8 cellular contexts compared by ENCODE assay signal in the genomic region with DNA sequence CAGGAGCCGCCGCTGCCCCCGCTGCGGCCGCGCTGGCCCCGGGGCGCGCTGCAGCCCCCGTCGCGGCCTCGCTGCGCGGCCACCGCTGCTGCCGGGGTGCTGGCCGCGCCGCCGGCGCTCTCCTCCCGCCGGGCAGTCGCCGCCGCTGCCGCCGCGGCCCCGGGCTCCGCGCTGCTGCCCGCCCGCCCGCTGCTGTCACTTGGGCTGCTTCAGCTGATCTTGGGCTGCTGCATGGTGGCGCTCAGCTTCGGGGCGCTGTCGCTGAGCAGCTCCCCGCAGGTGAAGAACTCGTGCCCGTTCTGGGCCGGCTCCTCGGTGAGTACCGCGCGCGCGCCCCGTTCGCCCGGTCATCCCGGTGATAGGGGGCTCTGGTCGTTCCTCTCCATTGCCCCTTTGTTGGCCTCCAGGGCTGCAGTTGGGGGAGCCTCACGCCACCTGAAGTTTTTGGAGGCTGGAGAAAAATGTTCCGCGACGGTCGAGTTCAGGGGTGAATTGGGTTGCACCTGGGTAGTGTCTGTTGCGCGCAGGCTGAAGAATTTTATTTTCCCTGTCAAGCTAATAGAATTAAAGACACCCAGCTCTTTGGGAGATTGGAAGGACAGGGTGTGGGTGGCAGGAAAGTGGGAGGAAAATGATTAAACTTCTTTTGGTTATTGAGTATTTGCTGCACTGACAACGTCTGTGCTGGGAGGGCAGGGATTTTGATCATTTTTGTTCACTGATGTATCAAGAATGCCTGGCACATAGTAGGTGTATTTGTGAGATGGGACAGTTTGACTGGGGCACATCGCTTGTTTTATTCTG. TPM values are rescaled to one million over a fixed set of nuclear protein-coding genes. Genes with fewer than 3 reads are reported as not detected.
DNase-seq lines count a peak whose midpoint lies in the region; ATAC-seq, FAIRE-seq and TF ChIP-seq lines count a peak whose summit lies in the region.

No MANE protein-coding gene starts in this region.

- H3K27me3 ChIP-seq in H1 (replicated peaks in 1 of 4; ENCODE audit: control insufficient read depth in 3 of 4, extremely low read depth in 1 of 4, insufficient read depth in 3 of 4, low read length in 3 of 4) (peaks cover 0 to 17% (median 6%) of the 10 kb centered on the region in 4 experiments; a peak in 5 of 7 replicates), mucosa of stomach (ENCODE audit: control insufficient read depth, insufficient read depth, low read length) (peaks cover 9% of the 10 kb centered on the region)

- H4K20me1 ChIP-seq in H1 (replicated peaks in 1 of 2; ENCODE audit: control insufficient read depth in 1 of 2, insufficient read depth in 2 of 2, low read length in 2 of 2): no peaks in the 10 kb centered on the region

- no peak for TF ChIP-seq CTCF in AG09309 (IDR thresholded peaks at IDR 0.05; ENCODE audit: control insufficient read depth, insufficient read depth, low read depth, low read length, missing control alignments)
- TF ChIP-seq CTCF in H1 (IDR thresholded peaks at IDR 0.05; ENCODE audit: control extremely low read depth in 1 of 3, insufficient read depth in 1 of 3, low read depth in 1 of 3, low read length in 3 of 3): no peak

- H3K14ac ChIP-seq in H1 (ENCODE audit: insufficient read length): no peak overlapping the region

- no peak overlapping the region for H4K8ac ChIP-seq in H1 (ENCODE audit: extremely low read depth, insufficient read depth, low read length)

- H2BK5ac ChIP-seq in H1 (ENCODE audit: low read depth, low read length): no peak overlapping the region

- no peak overlapping the region for H3K4ac ChIP-seq in H1 (replicated peaks; ENCODE audit: insufficient read length, low read depth, low read length)

- TF ChIP-seq POLR2A in H1 (IDR thresholded peaks at IDR 0.05; ENCODE audit: control extremely low read depth in 1 of 2, low read depth in 2 of 2, low read length in 2 of 2): peak in 1 of 2 experiments; percentile 5; a peak in 1 of 3 replicates

- H3K56ac ChIP-seq in H1 (replicated peaks; ENCODE audit: insufficient read length, low read depth, low read length): no peak overlapping the region

- no peak overlapping the region for H3K27ac ChIP-seq in H1 (ENCODE audit: low read depth, low read length)

- H2BK20ac ChIP-seq in H1 (ENCODE audit: low read length): no peak overlapping the region

- H3K9me3 ChIP-seq in H1 (ENCODE audit: insufficient read depth in 2 of 2, low read depth in 1 of 2, low read length in 1 of 2) (no peaks in the 10 kb centered on the region), mucosa of stomach (ENCODE audit: control insufficient read depth, low read length) (no peaks in the 10 kb centered on the region)

- H3K9ac ChIP-seq in H1 (replicated peaks in 1 of 4; ENCODE audit: extremely low read depth in 1 of 4, low read depth in 3 of 4, low read length in 3 of 4): peak overlapping the region in 1 of 4 experiments; percentile 83; a peak in 3 of 7 replicates
- peak overlapping the region; percentile 38 for H3K9ac ChIP-seq in mucosa of stomach (ENCODE audit: low read length)

- no peak for TF ChIP-seq EP300 in H1 (IDR thresholded peaks at IDR 0.05; ENCODE audit: borderline replicate concordance in 1 of 2, low read depth in 2 of 2, low read length in 2 of 2)

- peaks cover 4% of the 10 kb centered on the region for H3K79me1 ChIP-seq in H1 (ENCODE audit: low read depth, low read length)

- no peak overlapping the region for H4K91ac ChIP-seq in H1 (replicated peaks; ENCODE audit: insufficient read length, low read length)

- CTCF ChIA-PET in H1 (lab: Charles Lee; ENCODE audit: partially characterized antibody): interaction anchor here (0.9 kb wide), 1 partner anchor 15 kb away, joined by 4 read pairs; no protein-coding TSS in a partner anchor

- H4K5ac ChIP-seq in H1 (ENCODE audit: insufficient read length, low read depth, low read length): no peak overlapping the region

- peaks cover 0 to 5% (median 4%) of the 10 kb centered on the region in 4 experiments; a peak in 5 of 7 replicates for H3K4me1 ChIP-seq in H1 (replicated peaks in 1 of 4; ENCODE audit: control insufficient read depth in 3 of 4, insufficient read depth in 4 of 4, low read length in 3 of 4)
- peaks cover 8% of the 10 kb centered on the region for H3K4me1 ChIP-seq in mucosa of stomach (ENCODE audit: control insufficient read depth, insufficient read depth, low read length)

- TF ChIP-seq RAD21 in H1 (IDR thresholded peaks at IDR 0.05 in 1 of 2, conservative IDR thresholded peaks at IDR 0.05 in 1 of 2; ENCODE audit: low read depth in 2 of 2, low read length in 2 of 2): no peak

- no peak overlapping the region for H2BK120ac ChIP-seq in H1 (replicated peaks; ENCODE audit: low read depth, low read length)

- 4% methylated on average over 64 of the region's 64 CpGs; no CpG with 5 or more reads in 1 of the 2 experiments for WGBS in H1 (ENCODE audit: extremely low coverage in 1 of 2, insufficient coverage in 1 of 2, insufficient read length in 1 of 2, insufficient replicate concordance in 2 of 2, low coverage in 1 of 2, low lambda C conversion rate in 2 of 2, missing lambda C conversion rate in 1 of 2), 2 experiments

- 0 out of 2 replicates have a peak overlapping the region, but pooled peaks have one; percentile 5 for H3K18ac ChIP-seq in H1 (ENCODE audit: extremely low read depth, low read length)

- no peak overlapping the region for H2BK15ac ChIP-seq in H1 (ENCODE audit: low read length)

- no peak overlapping the region for H3K23ac ChIP-seq in H1 (ENCODE audit: insufficient read length)

- H3K36me3 ChIP-seq in H1 (ENCODE audit: control insufficient read depth in 2 of 4, insufficient read depth in 4 of 4, low read length in 3 of 4) (no peaks in the 10 kb centered on the region), mucosa of stomach (ENCODE audit: control insufficient read depth, insufficient read depth, low read length) (no peaks in the 10 kb centered on the region)

- POLR2A ChIA-PET in H1 (lab: Charles Lee; ENCODE audit: partially characterized antibody): interaction anchor here (0.6 to 3.2 kb wide), 3 partner anchors 14 to 101 kb away, joined by 3 to 31 read pairs (median 7); no protein-coding TSS in a partner anchor

- H3K4me3 ChIP-seq in AG09309 (ENCODE audit: control insufficient read depth, low read depth, low read length) (peak overlapping the region; percentile 13), H1 (ENCODE audit: extremely low read depth in 1 of 4, insufficient read depth in 2 of 4, low read depth in 3 of 4, low read length in 4 of 4) (peak overlapping the region; percentile 61 to 87 (median 68)), mucosa of stomach (ENCODE audit: low read length) (peak overlapping the region; percentile 41)

- H3K79me2 ChIP-seq in H1 (ENCODE audit: control insufficient read depth in 1 of 2, insufficient read depth in 2 of 2, low read length in 2 of 2): peaks cover 0 to 30% of the 10 kb centered on the region in 2 experiments; a peak in 2 of 4 replicates

- H2BK12ac ChIP-seq in H1 (ENCODE audit: low read depth, low read length): no peak overlapping the region

- H3K23me2 ChIP-seq in H1 (ENCODE audit: low read depth, low read length): peaks cover 17% of the 10 kb centered on the region; the same call in 1 of the 2 replicates

- DNase-seq in AG09309 (ENCODE audit: low read depth): no peak
- peak in 1 of 2 experiments; percentile 71 for DNase-seq in H1 (ENCODE audit: low read depth in 1 of 2, low spot score in 2 of 2)
- no peak for DNase-seq in H4 (ENCODE audit: low spot score)
- no peak for DNase-seq in stimulated activated CD8-positive, alpha-beta memory T cell treated with anti-CD3 and anti-CD28 coated beads, Interleukin-4, amount 100 ng/mL, for 48 hours
- no peak for DNase-seq in T1000 (lab: John Stamatoyannopoulos, UW)

- FAIRE-seq in H1 (lab: Jason Lieb, UNC): no peak

- peak overlapping the region; percentile 47; the same call in 1 of the 2 replicates for H2AK5ac ChIP-seq in H1 (ENCODE audit: low read depth, low read length)

- H2AFZ ChIP-seq in H1 (ENCODE audit: low read length): no peak overlapping the region

- H3K4me2 ChIP-seq in H1 (ENCODE audit: insufficient read depth in 1 of 2, low read depth in 2 of 2, low read length in 2 of 2): peak overlapping the region; percentile 71 to 90

- ATAC-seq in HG03108 (IDR thresholded peaks at IDR 0.05; ENCODE audit: unreplicated experiment): peak; percentile 10
- no peak for ATAC-seq in HG02763 (IDR thresholded peaks at IDR 0.05; ENCODE audit: unreplicated experiment)

TF ChIP-seq in H1, 55 proteins besides CTCF, POLR2A, EP300 and RAD21 (continues in another document):
- TF ChIP-seq, protein P1, sequence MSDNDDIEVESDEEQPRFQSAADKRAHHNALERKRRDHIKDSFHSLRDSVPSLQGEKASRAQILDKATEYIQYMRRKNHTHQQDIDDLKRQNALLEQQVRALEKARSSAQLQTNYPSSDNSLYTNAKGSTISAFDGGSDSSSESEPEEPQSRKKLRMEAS (IDR thresholded peaks at IDR 0.05): no peak
- no peak for TF ChIP-seq CEBPB (IDR thresholded peaks at IDR 0.05; ENCODE audit: low read depth, low read length)
- TF ChIP-seq BRCA1 (IDR thresholded peaks at IDR 0.05; ENCODE audit: low read depth, low read length): no peak
- TF ChIP-seq KDM4A (IDR thresholded peaks at IDR 0.05; ENCODE audit: low read depth, low read length, severe bottlenecking): no peak
- peak; percentile 50 for TF ChIP-seq ASH2L (IDR thresholded peaks at IDR 0.05; ENCODE audit: low read length)
- TF ChIP-seq SIN3A (conservative IDR thresholded peaks at IDR 0.05 in 1 of 2, IDR thresholded peaks at IDR 0.05 in 1 of 2; ENCODE audit: low read depth in 1 of 2, low read length in 2 of 2): peak in 1 of 2 experiments; percentile 54; a peak in 2 of 4 replicates
- no peak for TF ChIP-seq SP2 (IDR thresholded peaks at IDR 0.05; ENCODE audit: low read length)
- TF ChIP-seq GTF2F1 (IDR thresholded peaks at IDR 0.05; ENCODE audit: borderline replicate concordance, low read depth, low read length): no peak
- TF ChIP-seq ZNF274 (IDR thresholded peaks at IDR 0.05; ENCODE audit: borderline replicate concordance, extremely low read depth, low read length): no peak
- no peak for TF ChIP-seq RXRA (IDR thresholded peaks at IDR 0.05; ENCODE audit: insufficient read depth, low read depth, low read length)
- TF ChIP-seq POU5F1 (IDR thresholded peaks at IDR 0.05; ENCODE audit: low read depth, low read length): no peak
- no peak for TF ChIP-seq EGR1 (IDR thresholded peaks at IDR 0.05; ENCODE audit: borderline replicate concordance, low read depth, low read length)

RNA-seq across cellular contexts. Expression of a gene that starts 0.6 kb away (rescaled TPM):
- total RNA-seq in H1 (2021; fragmentation: NEBNext Ultra II Directional; extraction: Animal tissue kit (Norgen Biotek cat#: 25700)): 22.8 and 25.0 TPM in 2 replicates
- 14.8 and 15.3 TPM in 2 replicates for polyA plus RNA-seq in H1 (2011; rRNA removed)
- 13.0 TPM for polyA plus RNA-seq in H1 (2011; cell fraction: cytosol; rRNA removed)
- 64.5 TPM for polyA plus RNA-seq in H1 (2011; cell fraction: nucleus; rRNA removed)
- polyA plus RNA-seq in H1 (2012, experiment 1 of 2): 12.3 to 17.8 TPM (median 15.6 TPM) in 4 replicates
- 9.5 TPM for polyA plus RNA-seq in H1 (2012, experiment 2 of 2)
- 40.5 TPM for polyA plus RNA-seq in H1 (2013, experiment 1 of 2)
- polyA plus RNA-seq in H1 (2013, experiment 2 of 2): 39.5 TPM
- polyA minus RNA-seq in H1 (2011; rRNA and poly(A)+ RNA removed): 15.9 and 17.4 TPM in 2 replicates
- polyA minus RNA-seq in H1 (2011; cell fraction: cytosol; rRNA and poly(A)+ RNA removed): 7.4 TPM
- polyA minus RNA-seq in H1 (2011; cell fraction: nucleus; rRNA and poly(A)+ RNA removed): 23.6 TPM
- total RNA-seq in H4 (2014; rRNA removed; shearing (Covaris generic)): 0.08 TPM in 1 of 2 replicates, not detected in the other

Comparison
In these comparisons a context has a peak if more than half of its experiments do, and no peak if none do; other contexts are left out.
1. H3K4me3 ChIP-seq: peak in every context shown above with its lines; median percentile 68 in H1; 41 in mucosa of stomach; 13 in AG09309.
2. RNA of a gene that starts 0.6 kb away (total RNA-seq): 22.8 to 25.0 TPM in H1; 0.08 TPM in H4; every median in the first group is over 10 times any median in the second.